ENCODE assay signal across 8 cellular contexts in genomic region chr20:31860431-31861345, GRCh38. TPM values are rescaled to one million over a fixed set of nuclear protein-coding genes. Genes with fewer than 3 reads are reported as not detected.
DNase-seq lines count a peak whose midpoint lies in the region; ATAC-seq and TF ChIP-seq lines count a peak whose summit lies in the region.

No MANE protein-coding gene starts in this region.

- peak overlapping the region; percentile 29 to 73 (median 59) for H3K4me3 ChIP-seq in dorsolateral prefrontal cortex

- peak overlapping the region in 2 of 59 donors; percentile 57 to 60 for H3K27ac ChIP-seq in dorsolateral prefrontal cortex

- intact Hi-C loops in dorsolateral prefrontal cortex (cut with DNase I) = loop anchor here in 1 of 2 donors (5.0 kb wide), 1 partner anchor 107 kb away; the partner anchor contains the start of gene XKR7

- peak; percentile 32 for ATAC-seq in GM18505 (IDR thresholded peaks at IDR 0.05; ENCODE audit: unreplicated experiment)

- DNase-seq in ACHN (peak; percentile 68), NCI-H524 treated with DMSO at 0.1 percent for 48 hours (lab: John Stamatoyannopoulos, UW) (peak; percentile 68), dorsolateral prefrontal cortex (peak in 1 of 10 donors; percentile 19), mesenteric fat pad (ENCODE audit: low spot score) (peak; percentile 51), middle frontal gyrus (ENCODE audit: extremely low spot score, low spot score) (no peak), KG1 (lab: John Stamatoyannopoulos, UW) (no peak), DMS114 treated with DMSO at 0.1 percent for 48 hours (lab: John Stamatoyannopoulos, UW; ENCODE audit: unreplicated experiment) (no peak)

- in situ Hi-C loops in ACHN (cut with HindIII; ENCODE audit: low pct_ligation_motif_present, low pct_unique_long_range_greater_than_20kb, low sequenced_read_pairs) = no loop called here

- H3K27me3 ChIP-seq in dorsolateral prefrontal cortex = peaks cover 0 to 17% (median 0%) of the 10 kb centered on the region in 45 donors

- no peak for TF ChIP-seq CTCF in dorsolateral prefrontal cortex (IDR thresholded peaks at IDR 0.05 in 54 of 56, conservative IDR thresholded peaks at IDR 0.05 in 2 of 56; ENCODE audit: low read depth in 1 of 56, partially characterized antibody in 56 of 56)

- no peak for TF ChIP-seq POLR2A in GM18505 (IDR thresholded peaks at IDR 0.05; ENCODE audit: borderline replicate concordance, extremely low read depth, insufficient read depth, insufficient read length)

RNA-seq across cellular contexts. Expression of gene DUSP15, which starts 9.6 kb away (rescaled TPM):
- total RNA-seq in dorsolateral prefrontal cortex (10 to 100 TPM in 24 of 120 experiments, 1 to 10 TPM in 96; 4.0 to 19.1 (median 8.0) TPM), mesenteric fat pad (0.77 TPM)

RNA-seq across cellular contexts. Expression of gene TTLL9, which starts 9.7 kb away (rescaled TPM):
- total RNA-seq in dorsolateral prefrontal cortex (10 to 100 TPM in 3 of 120 experiments, 1 to 10 TPM in 117; 2.6 to 11.1 (median 5.7) TPM), mesenteric fat pad (0.13 TPM)

RNA-seq across cellular contexts. Expression of gene FOXS1, which starts 15.3 kb away (rescaled TPM):
- total RNA-seq in dorsolateral prefrontal cortex (1 to 10 TPM in 59 of 120 experiments, under 1 TPM in 50, not detected in 11; 0.29 to 3.8 (median 1.0) TPM), mesenteric fat pad (not detected)

RNA-seq across cellular contexts. Expression of gene MYLK2, which starts 41.5 kb away (rescaled TPM):
- 1 to 10 TPM in 27 of 120 experiments, under 1 TPM in 76, not detected in 17; 0.16 to 4.8 (median 0.64) TPM for total RNA-seq in dorsolateral prefrontal cortex
- total RNA-seq in mesenteric fat pad = not detected

Comparison
In these comparisons a context has a peak if more than half of its experiments do, and no peak if none do; other contexts are left out.
1. DNase-seq: peak in ACHN (single experiment), NCI-H524 treated with DMSO at 0.1 percent for 48 hours (single experiment) and mesenteric fat pad (single experiment); none in middle frontal gyrus (single experiment), KG1 (single experiment) and DMS114 treated with DMSO at 0.1 percent for 48 hours (single experiment).